ENCODE assay signal across 8 cellular contexts in the genomic region with DNA sequence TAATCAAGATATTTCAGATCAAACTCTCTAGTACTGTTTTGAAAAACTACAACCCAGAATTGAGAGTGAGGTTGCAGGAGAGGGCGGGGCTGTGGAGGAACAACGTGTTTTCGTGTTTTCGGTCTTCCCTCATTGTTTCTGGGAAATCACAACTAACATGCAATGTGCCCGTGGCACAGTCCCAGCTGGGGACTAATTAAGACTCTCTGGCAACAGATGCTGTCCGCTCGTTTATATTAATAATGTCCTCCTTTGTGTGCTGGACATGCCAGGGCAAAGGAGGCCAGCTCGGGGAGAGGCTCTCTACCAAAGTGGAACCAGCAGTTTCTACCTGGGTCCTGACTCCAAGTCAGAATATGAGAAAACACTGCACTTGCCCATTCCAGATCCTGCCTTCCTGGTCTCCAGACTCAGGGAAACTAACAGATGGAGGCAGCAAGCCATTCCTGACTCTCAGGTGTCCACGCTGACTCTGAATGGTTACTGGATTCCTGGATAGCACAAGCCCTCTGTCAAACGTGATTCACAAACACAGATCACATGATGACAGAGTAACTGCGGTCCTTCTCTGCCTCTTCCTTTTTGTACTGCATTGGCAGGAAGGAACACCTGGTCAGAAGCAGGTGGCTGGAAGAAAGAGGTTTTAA.
DNase-seq lines count a peak whose midpoint lies in the region; FAIRE-seq and TF ChIP-seq lines count a peak whose summit lies in the region.

No MANE protein-coding gene starts in this region.

- H3K27me3 ChIP-seq in mesendoderm (ENCODE audit: insufficient read depth, low read length, poor library complexity) = no peaks in the 10 kb centered on the region

- no peak overlapping the region for H4K8ac ChIP-seq in mesendoderm (ENCODE audit: low read depth, low read length)

- H2AK5ac ChIP-seq in mesendoderm (ENCODE audit: low read length) = no peak overlapping the region

- no peaks in the 10 kb centered on the region for H3K9me3 ChIP-seq in kidney (ENCODE audit: control insufficient read depth in 1 of 2, low read length in 2 of 2)

- H2BK15ac ChIP-seq in mesendoderm (replicated peaks; ENCODE audit: low read depth) = no peak overlapping the region

- H3K27ac Mint-ChIP-seq in activated T-cell treated with anti-CD3 and anti-CD28 coated beads, Interleukin-2, amount 50 U/mL, for 24 hours = peak overlapping the region; percentile 97

- no CpG with 5 or more reads among the region's 11 CpGs for WGBS in mesendoderm (ENCODE audit: extremely low coverage, insufficient coverage, low lambda C conversion rate)

- TF ChIP-seq CTCF in kidney (IDR thresholded peaks at IDR 0.05; ENCODE audit: borderline replicate concordance, extremely low read depth, insufficient read depth) = no peak

- H3K36me3 ChIP-seq in kidney (ENCODE audit: control insufficient read depth in 1 of 2, insufficient read depth in 2 of 2, low read length in 2 of 2) (no peaks in the 10 kb centered on the region), mesendoderm (ENCODE audit: control insufficient read depth, insufficient read depth, low read length) (no peaks in the 10 kb centered on the region)

- H2BK120ac ChIP-seq in mesendoderm (ENCODE audit: low read depth, low read length) = no peak overlapping the region

- no peaks in the 10 kb centered on the region for H3K79me2 ChIP-seq in mesendoderm (ENCODE audit: control insufficient read depth, insufficient read depth, low read length)

- no peak for FAIRE-seq in kidney (lab: Jason Lieb, UNC)

- H2BK5ac ChIP-seq in mesendoderm (ENCODE audit: low read length) = no peak overlapping the region

- H3K18ac ChIP-seq in mesendoderm (ENCODE audit: low read length) = no peak overlapping the region

- H3K4me1 Mint-ChIP-seq in activated T-cell treated with anti-CD3 and anti-CD28 coated beads, Interleukin-2, amount 50 U/mL, for 24 hours (ENCODE audit: low read depth) = peaks cover 74% of the 10 kb centered on the region

- H3K4me3 ChIP-seq in kidney (ENCODE audit: low read length in 2 of 2) = no peak overlapping the region
- H3K4me3 ChIP-seq in mesendoderm (ENCODE audit: low read length) = no peak overlapping the region

- H3K9ac ChIP-seq in kidney (ENCODE audit: low read length in 2 of 2) = no peak overlapping the region
- no peak overlapping the region for H3K9ac ChIP-seq in mesendoderm (ENCODE audit: low read length)

- H3K27me3 Mint-ChIP-seq in activated T-cell treated with anti-CD3 and anti-CD28 coated beads, Interleukin-2, amount 50 U/mL, for 24 hours = no peaks in the 10 kb centered on the region

- no peak overlapping the region for H3K56ac ChIP-seq in mesendoderm (ENCODE audit: low read length)

- H3K27ac ChIP-seq in kidney (ENCODE audit: low read depth in 2 of 2, low read length in 2 of 2) (peak overlapping the region in 1 of 2 donors; percentile 38), mesendoderm (ENCODE audit: low read depth, low read length) (no peak overlapping the region)

- no peaks in the 10 kb centered on the region for H3K79me1 ChIP-seq in mesendoderm (ENCODE audit: low read length)

- H3K9me3 Mint-ChIP-seq in activated T-cell treated with anti-CD3 and anti-CD28 coated beads, Interleukin-2, amount 50 U/mL, for 24 hours = no peaks in the 10 kb centered on the region

- peak overlapping the region; percentile 71 for H3K4me3 Mint-ChIP-seq in activated T-cell treated with anti-CD3 and anti-CD28 coated beads, Interleukin-2, amount 50 U/mL, for 24 hours

- no peaks in the 10 kb centered on the region for H3K36me3 Mint-ChIP-seq in activated T-cell treated with anti-CD3 and anti-CD28 coated beads, Interleukin-2, amount 50 U/mL, for 24 hours (ENCODE audit: low read depth)

- intact Hi-C loops in kidney (cut with DNase I) = no loop called here

- no peaks in the 10 kb centered on the region for H3K4me1 ChIP-seq in kidney (ENCODE audit: control insufficient read depth in 1 of 2, insufficient read depth in 1 of 2, low read depth in 1 of 2, low read length in 2 of 2)
- peaks cover 3% of the 10 kb centered on the region for H3K4me1 ChIP-seq in mesendoderm (ENCODE audit: control insufficient read depth, low read depth, low read length)

- no peak overlapping the region for H3K23ac ChIP-seq in mesendoderm (ENCODE audit: low read length)

- no peak overlapping the region for H3K4me2 ChIP-seq in mesendoderm (ENCODE audit: low read length)

- H4K5ac ChIP-seq in mesendoderm (ENCODE audit: low read length) = no peak overlapping the region

- peak; percentile 8 for DNase-seq in ELF-1 (ENCODE audit: low read depth, low spot score)
- DNase-seq in NCI-H2029 (lab: John Stamatoyannopoulos, UW) = peak; percentile 59
- peak; percentile 76 for DNase-seq in activated T-cell treated with anti-CD3 and anti-CD28 coated beads, Interleukin-2, amount 50 U/mL, for 24 hours
- DNase-seq in kidney = peak; percentile 69
- DNase-seq in stimulated activated CD8-positive, alpha-beta memory T cell treated with anti-CD3 and anti-CD28 coated beads, Interleukin-7, amount 100 ng/mL, for 4 hours (ENCODE audit: low read depth in 2 of 2) = peak; percentile 43 to 58
- DNase-seq in iPS-NIHi7 (ENCODE audit: extremely low spot score) = no peak
- DNase-seq in OCI-M1 (lab: John Stamatoyannopoulos, UW) = no peak
- DNase-seq in mesendoderm = no peak

- no peak overlapping the region for H3K4ac ChIP-seq in mesendoderm (ENCODE audit: low read depth, low read length)

Comparison
In these comparisons a context has a peak if more than half of its experiments do, and no peak if none do; other contexts are left out.
1. DNase-seq: peak in ELF-1 (single experiment), NCI-H2029 (single experiment), activated T-cell treated with anti-CD3 and anti-CD28 coated beads, Interleukin-2, amount 50 U/mL, for 24 hours (single experiment), kidney (single experiment) and stimulated activated CD8-positive, alpha-beta memory T cell treated with anti-CD3 and anti-CD28 coated beads, Interleukin-7, amount 100 ng/mL, for 4 hours (2 of 2); none in iPS-NIHi7 (single experiment), OCI-M1 (single experiment) and mesendoderm (single experiment).